In the genomic region with DNA sequence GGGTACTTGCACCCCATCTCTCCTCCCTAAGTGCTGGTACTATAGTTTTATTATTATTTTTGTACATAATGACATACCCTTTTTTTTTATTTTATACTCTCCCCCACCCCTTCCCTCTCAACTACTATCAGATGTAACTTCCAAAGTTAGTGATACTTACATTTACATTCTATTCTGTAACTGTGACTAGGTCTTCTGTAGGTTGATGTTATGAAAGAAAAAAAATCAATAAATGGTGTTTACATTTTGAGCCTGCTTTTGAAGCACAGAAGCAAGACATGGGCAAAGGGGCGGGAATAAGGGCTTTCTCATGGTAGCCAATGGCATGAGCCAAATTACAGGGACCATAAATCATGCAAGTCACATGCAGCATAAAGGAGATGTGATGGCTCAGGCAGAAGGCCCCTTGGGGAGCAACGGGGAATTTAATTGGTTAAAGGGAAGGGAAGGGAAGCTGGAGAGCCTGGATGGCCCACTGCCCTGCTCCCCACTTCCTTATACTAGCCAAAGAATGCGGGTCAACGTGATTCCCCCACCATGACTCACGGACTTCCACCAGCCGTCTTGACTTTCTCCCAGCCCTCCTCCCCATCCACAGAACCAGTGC, we compare ENCODE assay signal across 8 cellular contexts. TPM values are rescaled to one million over a fixed set of nuclear protein-coding genes. Genes with fewer than 3 reads are reported as not detected.
A peak's percentile ranks its signal among the peaks of the same experiment; 100 is the strongest.
DNase-seq lines count a peak whose midpoint lies in the region; ATAC-seq and TF ChIP-seq lines count a peak whose summit lies in the region.

No MANE protein-coding gene starts in this region.

- no peak for ATAC-seq in gastroesophageal sphincter
- no peak for ATAC-seq in activated CD4-positive, CD25-positive, alpha-beta regulatory T cell treated with anti-CD3 and anti-CD28 coated beads, Interleukin-2, amount 50 U/mL, for 24 hours
- no peak for ATAC-seq in HG03039 (IDR thresholded peaks at IDR 0.05; ENCODE audit: unreplicated experiment)

- no peak for TF ChIP-seq CTCF in HEK293 (tag by site-specific recombination; IDR thresholded peaks at IDR 0.05)
- no peak for TF ChIP-seq CTCF in gastroesophageal sphincter (IDR thresholded peaks at IDR 0.05)

- CTCF ChIA-PET in HEK293 (lab: Yijun Ruan, JAX) = interaction anchor here (1.0 kb wide), 1 partner anchor 55 kb away, joined by 3 read pairs; no protein-coding TSS in a partner anchor

- TF ChIP-seq POLR2A in gastroesophageal sphincter (IDR thresholded peaks at IDR 0.05) = no peak

- H3K9me3 ChIP-seq in HEK293 (ENCODE audit: control insufficient read depth, insufficient read depth, low read depth, low read length) (no peaks in the 10 kb centered on the region), gastroesophageal sphincter (no peaks in the 10 kb centered on the region)

- H3K4me1 ChIP-seq in HEK293 (ENCODE audit: control insufficient read depth, insufficient read depth, low read length) (peaks cover 10% of the 10 kb centered on the region; the same call in 1 of the 2 replicates), gastroesophageal sphincter (peaks cover 0 to 58% (median 10%) of the 10 kb centered on the region in 3 donors)

- WGBS in gastroesophageal sphincter (ENCODE audit: low coverage in 1 of 2), 2 donors = 42 to 82% methylated on average over 6 of the region's 6 CpGs

- POLR2A ChIA-PET in HEK293 (lab: Yijun Ruan, JAX) = no interaction called here

- in situ Hi-C loops in SK-MEL-5 (cut with HindIII; ENCODE audit: low pct_unique_long_range_greater_than_20kb, low sequenced_read_pairs) = no loop called here

- no peaks in the 10 kb centered on the region for H3K27me3 ChIP-seq in gastroesophageal sphincter

- H3K36me3 ChIP-seq in HEK293 (ENCODE audit: control insufficient read depth in 2 of 2, insufficient read depth in 1 of 2, low read length in 2 of 2) (no peaks in the 10 kb centered on the region), gastroesophageal sphincter (no peaks in the 10 kb centered on the region)

- DNase-seq in AG08395 (ENCODE audit: low spot score) = peak; percentile 75
- DNase-seq in SK-MEL-5 (ENCODE audit: low read depth, low spot score) = peak; percentile 61
- peak; percentile 34 for DNase-seq in kidney glomerular epithelial cell (lab: John Stamatoyannopoulos, UW)
- DNase-seq in DMS79 treated with DMSO at 0.1 percent for 48 hours (lab: John Stamatoyannopoulos, UW) = no peak

- H3K4me3 ChIP-seq in HEK293 (ENCODE audit: low read depth, low read length) = no peak overlapping the region
- no peak overlapping the region for H3K4me3 ChIP-seq in gastroesophageal sphincter

- H3K27ac ChIP-seq in HEK293 (ENCODE audit: extremely low read depth, low read depth, low read length) = no peak overlapping the region
- H3K27ac ChIP-seq in gastroesophageal sphincter = no peak overlapping the region

- no peak for TF ChIP-seq EP300 in gastroesophageal sphincter (IDR thresholded peaks at IDR 0.05)

TF ChIP-seq in HEK293, 187 proteins besides CTCF, POLR2A, EP300 and RAD21 (continues in another document):
- TF ChIP-seq ZNF274 (IDR thresholded peaks at IDR 0.05; ENCODE audit: low read length) (no peak), ZNF274 (tag by site-specific recombination; IDR thresholded peaks at IDR 0.05; ENCODE audit: borderline replicate concordance) (no peak), ZNF558 (tag by site-specific recombination; IDR thresholded peaks at IDR 0.05) (no peak), ZNF335 (tag by site-specific recombination; conservative IDR thresholded peaks at IDR 0.05) (peak; percentile 59), GLIS1 (tag by site-specific recombination; IDR thresholded peaks at IDR 0.05) (peak; percentile 62; the same call in 1 of the 2 replicates), PATZ1 (tag by site-specific recombination; IDR thresholded peaks at IDR 0.05) (peak; percentile 41), ZXDB (tag by site-specific recombination; IDR thresholded peaks at IDR 0.05) (no peak), ZNF555 (tag by site-specific recombination; conservative IDR thresholded peaks at IDR 0.05) (no peak), KLF10 (tag by site-specific recombination; IDR thresholded peaks at IDR 0.05) (peak; percentile 42; the same call in 1 of the 2 replicates), HOXD13 (CRISPR knock-in tag; IDR thresholded peaks at IDR 0.05; ENCODE audit: borderline replicate concordance) (no peak), ZNF19 (tag by site-specific recombination; IDR thresholded peaks at IDR 0.05; ENCODE audit: low read depth) (no peak), HOXC10 (CRISPR knock-in tag; IDR thresholded peaks at IDR 0.05) (no peak; the same call in 1 of the 2 replicates), ZBTB26 (tag by site-specific recombination; optimal IDR thresholded peaks at IDR 0.05) (no peak), FEZF1 (tag by site-specific recombination; IDR thresholded peaks at IDR 0.05) (no peak), PRDM1 (tag by site-specific recombination; IDR thresholded peaks at IDR 0.05) (no peak), IKZF3 (tag by site-specific recombination; IDR thresholded peaks at IDR 0.05) (0 out of 2 replicates have a peak, but pooled peaks have one; percentile 30), ZNF423 (tag by site-specific recombination; IDR thresholded peaks at IDR 0.05) (no peak), ZSCAN16 (tag by site-specific recombination; IDR thresholded peaks at IDR 0.05) (no peak)
- TF ChIP-seq, protein P1, sequence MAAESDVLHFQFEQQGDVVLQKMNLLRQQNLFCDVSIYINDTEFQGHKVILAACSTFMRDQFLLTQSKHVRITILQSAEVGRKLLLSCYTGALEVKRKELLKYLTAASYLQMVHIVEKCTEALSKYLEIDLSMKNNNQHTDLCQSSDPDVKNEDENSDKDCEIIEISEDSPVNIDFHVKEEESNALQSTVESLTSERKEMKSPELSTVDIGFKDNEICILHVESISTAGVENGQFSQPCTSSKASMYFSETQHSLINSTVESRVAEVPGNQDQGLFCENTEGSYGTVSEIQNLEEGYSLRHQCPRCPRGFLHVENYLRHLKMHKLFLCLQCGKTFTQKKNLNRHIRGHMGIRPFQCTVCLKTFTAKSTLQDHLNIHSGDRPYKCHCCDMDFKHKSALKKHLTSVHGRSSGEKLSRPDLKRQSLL (tag by site-specific recombination; IDR thresholded peaks at IDR 0.05) = no peak

RNA-seq across cellular contexts. Expression of gene ACSF2, which starts 2.4 kb away (rescaled TPM):
- 11.2 and 11.8 TPM in 2 replicates for total RNA-seq in SK-MEL-5 (2014; rRNA removed; shearing (Covaris generic))
- 1.2 and 3.0 TPM in 2 replicates for polyA plus RNA-seq in SK-MEL-5 (2015; cell fraction: cytosol; rRNA removed)
- 59.6 and 79.5 TPM in 2 replicates for polyA plus RNA-seq in SK-MEL-5 (2015; cell fraction: nucleus; rRNA removed)
- 10 to 100 TPM; 11.5 to 23.3 (median 16.1) TPM for total RNA-seq in gastroesophageal sphincter

RNA-seq across cellular contexts. Expression of gene LRRC59, which starts 26.3 kb away (rescaled TPM):
- total RNA-seq in SK-MEL-5 (2014; rRNA removed; shearing (Covaris generic)) = 174 and 177 TPM in 2 replicates
- polyA plus RNA-seq in SK-MEL-5 (2015; cell fraction: cytosol; rRNA removed) = 183 and 203 TPM in 2 replicates
- polyA plus RNA-seq in SK-MEL-5 (2015; cell fraction: nucleus; rRNA removed) = 50.7 and 51.4 TPM in 2 replicates
- 10 to 100 TPM; 34.4 to 76.6 (median 50.3) TPM for total RNA-seq in gastroesophageal sphincter

RNA-seq across cellular contexts. Expression of gene CHAD, which starts 45.0 kb away (rescaled TPM):
- not detected in 2 replicates for total RNA-seq in SK-MEL-5 (2014; rRNA removed; shearing (Covaris generic))
- polyA plus RNA-seq in SK-MEL-5 (2015; cell fraction: cytosol; rRNA removed) = not detected in 2 replicates
- polyA plus RNA-seq in SK-MEL-5 (2015; cell fraction: nucleus; rRNA removed) = not detected in 2 replicates
- not detected for total RNA-seq in gastroesophageal sphincter

RNA-seq across cellular contexts. Expression of gene EME1, which starts 50.6 kb away (rescaled TPM):
- total RNA-seq in SK-MEL-5 (2014; rRNA removed; shearing (Covaris generic)) = 9.9 and 13.0 TPM in 2 replicates
- polyA plus RNA-seq in SK-MEL-5 (2015; cell fraction: cytosol; rRNA removed) = 6.6 and 9.7 TPM in 2 replicates
- polyA plus RNA-seq in SK-MEL-5 (2015; cell fraction: nucleus; rRNA removed) = 145 and 164 TPM in 2 replicates
- under 1 TPM in 1 of 4 donors, not detected in 3; 0.54 TPM for total RNA-seq in gastroesophageal sphincter

RNA-seq across cellular contexts. Expression of gene MRPL27, which starts 50.7 kb away (rescaled TPM):
- 107 and 120 TPM in 2 replicates for total RNA-seq in SK-MEL-5 (2014; rRNA removed; shearing (Covaris generic))
- polyA plus RNA-seq in SK-MEL-5 (2015; cell fraction: cytosol; rRNA removed) = 78.3 and 99.4 TPM in 2 replicates
- 102 and 118 TPM in 2 replicates for polyA plus RNA-seq in SK-MEL-5 (2015; cell fraction: nucleus; rRNA removed)
- 10 to 100 TPM; 40.3 to 62.1 (median 52.2) TPM for total RNA-seq in gastroesophageal sphincter
